ENCODE assay signal across 1 cellular context in genomic region chr5:3598236-3598635, GRCh38.
TF ChIP-seq lines count a peak whose summit lies in the region.

No MANE protein-coding gene starts in this region.

TF ChIP-seq in GM23338, 12 proteins besides CTCF, POLR2A, EP300 and RAD21 (continued from another document):
- TF ChIP-seq ZNF462 (CRISPR knock-in tag; IDR thresholded peaks at IDR 0.05): no peak
